1 cellular context compared by ENCODE assay signal in the genomic region with DNA sequence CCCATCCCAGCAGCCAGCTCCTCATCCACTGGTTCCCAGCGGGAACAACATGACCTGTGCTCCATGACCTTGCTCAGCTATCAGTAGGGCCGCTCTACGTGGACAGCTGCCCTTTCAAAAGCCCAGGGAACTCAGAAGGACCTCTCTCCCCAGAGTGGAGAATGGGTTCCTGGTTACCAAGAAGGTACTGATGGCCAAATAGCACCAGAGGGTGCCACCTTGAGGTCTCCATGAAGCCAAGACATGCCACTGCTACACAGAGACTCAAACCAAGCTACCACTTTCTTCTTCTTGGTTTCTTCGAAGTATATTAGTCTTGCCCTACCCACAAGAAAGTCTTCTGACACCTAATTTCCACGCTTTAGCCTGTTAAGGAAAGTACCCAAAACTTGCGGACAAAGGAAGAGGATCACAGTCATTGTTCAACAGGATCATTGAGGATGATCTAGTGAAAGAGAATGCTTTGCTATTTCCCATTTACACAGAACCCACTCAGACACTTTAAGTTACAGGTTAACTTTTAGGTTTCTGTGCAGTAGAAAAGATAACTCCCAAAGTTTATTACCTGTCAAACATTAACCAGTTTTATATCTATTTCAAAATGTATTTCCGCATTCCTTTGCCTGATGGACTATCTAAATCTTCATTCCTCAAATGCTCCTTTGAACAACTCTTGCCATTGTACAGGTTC.
A peak's percentile ranks its signal among the peaks of the same experiment; 100 is the strongest.
TF ChIP-seq lines count a peak whose summit lies in the region.

No MANE protein-coding gene starts in this region.

TF ChIP-seq in HepG2, 621 proteins besides CTCF, POLR2A, EP300 and RAD21 (continued from another document and continues in another):
- TF ChIP-seq BCL6 (CRISPR knock-in tag; IDR thresholded peaks at IDR 0.05): peak; percentile 75
- TF ChIP-seq KLF6 (CRISPR knock-in tag; IDR thresholded peaks at IDR 0.05): no peak
- TF ChIP-seq, protein P1, sequence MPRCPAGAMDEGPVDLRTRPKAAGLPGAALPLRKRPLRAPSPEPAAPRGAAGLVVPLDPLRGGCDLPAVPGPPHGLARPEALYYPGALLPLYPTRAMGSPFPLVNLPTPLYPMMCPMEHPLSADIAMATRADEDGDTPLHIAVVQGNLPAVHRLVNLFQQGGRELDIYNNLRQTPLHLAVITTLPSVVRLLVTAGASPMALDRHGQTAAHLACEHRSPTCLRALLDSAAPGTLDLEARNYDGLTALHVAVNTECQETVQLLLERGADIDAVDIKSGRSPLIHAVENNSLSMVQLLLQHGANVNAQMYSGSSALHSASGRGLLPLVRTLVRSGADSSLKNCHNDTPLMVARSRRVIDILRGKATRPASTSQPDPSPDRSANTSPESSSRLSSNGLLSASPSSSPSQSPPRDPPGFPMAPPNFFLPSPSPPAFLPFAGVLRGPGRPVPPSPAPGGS (CRISPR knock-in tag; IDR thresholded peaks at IDR 0.05): no peak
- no peak for TF ChIP-seq ZNF432 (CRISPR knock-in tag; IDR thresholded peaks at IDR 0.05; ENCODE audit: borderline replicate concordance)
- TF ChIP-seq ZNF790 (CRISPR knock-in tag; IDR thresholded peaks at IDR 0.05; ENCODE audit: borderline replicate concordance): no peak
- TF ChIP-seq GZF1 (CRISPR knock-in tag; IDR thresholded peaks at IDR 0.05): no peak
- TF ChIP-seq ZBTB42 (CRISPR knock-in tag; IDR thresholded peaks at IDR 0.05): no peak
- TF ChIP-seq FOSL1 (CRISPR knock-in tag; IDR thresholded peaks at IDR 0.05; ENCODE audit: borderline replicate concordance): no peak
- TF ChIP-seq ZNF605 (CRISPR knock-in tag; IDR thresholded peaks at IDR 0.05): no peak
- no peak for TF ChIP-seq AGO2 (optimal IDR thresholded peaks at IDR 0.05; ENCODE audit: low read depth, low read length)
- no peak for TF ChIP-seq ZBTB7A (CRISPR knock-in tag; IDR thresholded peaks at IDR 0.05)
- no peak for TF ChIP-seq ZFP36L2 (CRISPR knock-in tag; IDR thresholded peaks at IDR 0.05)
- peak; percentile 80 for TF ChIP-seq TP53 (CRISPR knock-in tag; conservative IDR thresholded peaks at IDR 0.05)
- no peak; the same call in 1 of the 2 replicates for TF ChIP-seq HOXA3 (CRISPR knock-in tag; IDR thresholded peaks at IDR 0.05)
- peak; percentile 71 for TF ChIP-seq MTA1 (CRISPR knock-in tag; IDR thresholded peaks at IDR 0.05; ENCODE audit: borderline replicate concordance)
- peak; percentile 60 for TF ChIP-seq YEATS4 (CRISPR knock-in tag; IDR thresholded peaks at IDR 0.05; ENCODE audit: borderline replicate concordance)
- TF ChIP-seq, protein P2, sequence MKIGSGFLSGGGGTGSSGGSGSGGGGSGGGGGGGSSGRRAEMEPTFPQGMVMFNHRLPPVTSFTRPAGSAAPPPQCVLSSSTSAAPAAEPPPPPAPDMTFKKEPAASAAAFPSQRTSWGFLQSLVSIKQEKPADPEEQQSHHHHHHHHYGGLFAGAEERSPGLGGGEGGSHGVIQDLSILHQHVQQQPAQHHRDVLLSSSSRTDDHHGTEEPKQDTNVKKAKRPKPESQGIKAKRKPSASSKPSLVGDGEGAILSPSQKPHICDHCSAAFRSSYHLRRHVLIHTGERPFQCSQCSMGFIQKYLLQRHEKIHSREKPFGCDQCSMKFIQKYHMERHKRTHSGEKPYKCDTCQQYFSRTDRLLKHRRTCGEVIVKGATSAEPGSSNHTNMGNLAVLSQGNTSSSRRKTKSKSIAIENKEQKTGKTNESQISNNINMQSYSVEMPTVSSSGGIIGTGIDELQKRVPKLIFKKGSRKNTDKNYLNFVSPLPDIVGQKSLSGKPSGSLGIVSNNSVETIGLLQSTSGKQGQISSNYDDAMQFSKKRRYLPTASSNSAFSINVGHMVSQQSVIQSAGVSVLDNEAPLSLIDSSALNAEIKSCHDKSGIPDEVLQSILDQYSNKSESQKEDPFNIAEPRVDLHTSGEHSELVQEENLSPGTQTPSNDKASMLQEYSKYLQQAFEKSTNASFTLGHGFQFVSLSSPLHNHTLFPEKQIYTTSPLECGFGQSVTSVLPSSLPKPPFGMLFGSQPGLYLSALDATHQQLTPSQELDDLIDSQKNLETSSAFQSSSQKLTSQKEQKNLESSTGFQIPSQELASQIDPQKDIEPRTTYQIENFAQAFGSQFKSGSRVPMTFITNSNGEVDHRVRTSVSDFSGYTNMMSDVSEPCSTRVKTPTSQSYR (CRISPR knock-in tag; IDR thresholded peaks at IDR 0.05; ENCODE audit: borderline replicate concordance): no peak
- TF ChIP-seq, protein P3, sequence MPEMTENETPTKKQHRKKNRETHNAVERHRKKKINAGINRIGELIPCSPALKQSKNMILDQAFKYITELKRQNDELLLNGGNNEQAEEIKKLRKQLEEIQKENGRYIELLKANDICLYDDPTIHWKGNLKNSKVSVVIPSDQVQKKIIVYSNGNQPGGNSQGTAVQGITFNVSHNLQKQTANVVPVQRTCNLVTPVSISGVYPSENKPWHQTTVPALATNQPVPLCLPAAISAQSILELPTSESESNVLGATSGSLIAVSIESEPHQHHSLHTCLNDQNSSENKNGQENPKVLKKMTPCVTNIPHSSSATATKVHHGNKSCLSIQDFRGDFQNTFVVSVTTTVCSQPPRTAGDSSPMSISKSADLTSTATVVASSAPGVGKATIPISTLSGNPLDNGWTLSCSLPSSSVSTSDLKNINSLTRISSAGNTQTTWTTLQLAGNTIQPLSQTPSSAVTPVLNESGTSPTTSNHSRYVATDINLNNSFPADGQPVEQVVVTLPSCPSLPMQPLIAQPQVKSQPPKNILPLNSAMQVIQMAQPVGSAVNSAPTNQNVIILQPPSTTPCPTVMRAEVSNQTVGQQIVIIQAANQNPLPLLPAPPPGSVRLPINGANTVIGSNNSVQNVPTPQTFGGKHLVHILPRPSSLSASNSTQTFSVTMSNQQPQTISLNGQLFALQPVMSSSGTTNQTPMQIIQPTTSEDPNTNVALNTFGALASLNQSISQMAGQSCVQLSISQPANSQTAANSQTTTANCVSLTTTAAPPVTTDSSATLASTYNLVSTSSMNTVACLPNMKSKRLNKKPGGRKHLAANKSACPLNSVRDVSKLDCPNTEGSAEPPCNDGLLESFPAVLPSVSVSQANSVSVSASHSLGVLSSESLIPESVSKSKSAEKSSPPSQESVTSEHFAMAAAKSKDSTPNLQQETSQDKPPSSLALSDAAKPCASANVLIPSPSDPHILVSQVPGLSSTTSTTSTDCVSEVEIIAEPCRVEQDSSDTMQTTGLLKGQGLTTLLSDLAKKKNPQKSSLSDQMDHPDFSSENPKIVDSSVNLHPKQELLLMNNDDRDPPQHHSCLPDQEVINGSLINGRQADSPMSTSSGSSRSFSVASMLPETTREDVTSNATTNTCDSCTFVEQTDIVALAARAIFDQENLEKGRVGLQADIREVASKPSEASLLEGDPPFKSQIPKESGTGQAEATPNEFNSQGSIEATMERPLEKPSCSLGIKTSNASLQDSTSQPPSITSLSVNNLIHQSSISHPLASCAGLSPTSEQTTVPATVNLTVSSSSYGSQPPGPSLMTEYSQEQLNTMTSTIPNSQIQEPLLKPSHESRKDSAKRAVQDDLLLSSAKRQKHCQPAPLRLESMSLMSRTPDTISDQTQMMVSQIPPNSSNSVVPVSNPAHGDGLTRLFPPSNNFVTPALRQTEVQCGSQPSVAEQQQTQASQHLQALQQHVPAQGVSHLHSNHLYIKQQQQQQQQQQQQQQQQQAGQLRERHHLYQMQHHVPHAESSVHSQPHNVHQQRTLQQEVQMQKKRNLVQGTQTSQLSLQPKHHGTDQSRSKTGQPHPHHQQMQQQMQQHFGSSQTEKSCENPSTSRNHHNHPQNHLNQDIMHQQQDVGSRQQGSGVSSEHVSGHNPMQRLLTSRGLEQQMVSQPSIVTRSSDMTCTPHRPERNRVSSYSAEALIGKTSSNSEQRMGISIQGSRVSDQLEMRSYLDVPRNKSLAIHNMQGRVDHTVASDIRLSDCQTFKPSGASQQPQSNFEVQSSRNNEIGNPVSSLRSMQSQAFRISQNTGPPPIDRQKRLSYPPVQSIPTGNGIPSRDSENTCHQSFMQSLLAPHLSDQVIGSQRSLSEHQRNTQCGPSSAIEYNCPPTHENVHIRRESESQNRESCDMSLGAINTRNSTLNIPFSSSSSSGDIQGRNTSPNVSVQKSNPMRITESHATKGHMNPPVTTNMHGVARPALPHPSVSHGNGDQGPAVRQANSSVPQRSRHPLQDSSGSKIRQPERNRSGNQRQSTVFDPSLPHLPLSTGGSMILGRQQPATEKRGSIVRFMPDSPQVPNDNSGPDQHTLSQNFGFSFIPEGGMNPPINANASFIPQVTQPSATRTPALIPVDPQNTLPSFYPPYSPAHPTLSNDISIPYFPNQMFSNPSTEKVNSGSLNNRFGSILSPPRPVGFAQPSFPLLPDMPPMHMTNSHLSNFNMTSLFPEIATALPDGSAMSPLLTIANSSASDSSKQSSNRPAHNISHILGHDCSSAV (CRISPR knock-in tag; IDR thresholded peaks at IDR 0.05; ENCODE audit: borderline replicate concordance): no peak
- no peak for TF ChIP-seq ZIK1 (CRISPR knock-in tag; IDR thresholded peaks at IDR 0.05; ENCODE audit: borderline replicate concordance, low read depth)
- TF ChIP-seq, protein P4, sequence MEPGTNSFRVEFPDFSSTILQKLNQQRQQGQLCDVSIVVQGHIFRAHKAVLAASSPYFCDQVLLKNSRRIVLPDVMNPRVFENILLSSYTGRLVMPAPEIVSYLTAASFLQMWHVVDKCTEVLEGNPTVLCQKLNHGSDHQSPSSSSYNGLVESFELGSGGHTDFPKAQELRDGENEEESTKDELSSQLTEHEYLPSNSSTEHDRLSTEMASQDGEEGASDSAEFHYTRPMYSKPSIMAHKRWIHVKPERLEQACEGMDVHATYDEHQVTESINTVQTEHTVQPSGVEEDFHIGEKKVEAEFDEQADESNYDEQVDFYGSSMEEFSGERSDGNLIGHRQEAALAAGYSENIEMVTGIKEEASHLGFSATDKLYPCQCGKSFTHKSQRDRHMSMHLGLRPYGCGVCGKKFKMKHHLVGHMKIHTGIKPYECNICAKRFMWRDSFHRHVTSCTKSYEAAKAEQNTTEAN (CRISPR knock-in tag; conservative IDR thresholded peaks at IDR 0.05): 0 out of 2 replicates have a peak, but pooled peaks have one; percentile 40
- no peak for TF ChIP-seq KDM2A (CRISPR knock-in tag; IDR thresholded peaks at IDR 0.05; ENCODE audit: borderline replicate concordance, low read depth)
- TF ChIP-seq, protein P5, sequence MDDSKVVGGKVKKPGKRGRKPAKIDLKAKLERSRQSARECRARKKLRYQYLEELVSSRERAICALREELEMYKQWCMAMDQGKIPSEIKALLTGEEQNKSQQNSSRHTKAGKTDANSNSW (CRISPR knock-in tag; IDR thresholded peaks at IDR 0.05; ENCODE audit: borderline replicate concordance): no peak
- TF ChIP-seq AKAP8 (CRISPR knock-in tag; IDR thresholded peaks at IDR 0.05): peak; percentile 60; the same call in 1 of the 2 replicates
- peak; percentile 60 for TF ChIP-seq ZNF644 (CRISPR knock-in tag; IDR thresholded peaks at IDR 0.05; ENCODE audit: low read depth)
- no peak for TF ChIP-seq PCBP2 (optimal IDR thresholded peaks at IDR 0.05; ENCODE audit: low read depth, low read length, poor library complexity, severe bottlenecking)
- no peak for TF ChIP-seq ZNF282 (IDR thresholded peaks at IDR 0.05; ENCODE audit: partially characterized antibody)
- TF ChIP-seq ZNF781 (CRISPR knock-in tag; IDR thresholded peaks at IDR 0.05; ENCODE audit: borderline replicate concordance, not compliant biosample characterization): no peak
- no peak for TF ChIP-seq KMT2B (CRISPR knock-in tag; IDR thresholded peaks at IDR 0.05)
- TF ChIP-seq ZFP37 (CRISPR knock-in tag; IDR thresholded peaks at IDR 0.05; ENCODE audit: borderline replicate concordance): no peak
- TF ChIP-seq HHEX (CRISPR knock-in tag; IDR thresholded peaks at IDR 0.05): no peak
- TF ChIP-seq, protein P6, sequence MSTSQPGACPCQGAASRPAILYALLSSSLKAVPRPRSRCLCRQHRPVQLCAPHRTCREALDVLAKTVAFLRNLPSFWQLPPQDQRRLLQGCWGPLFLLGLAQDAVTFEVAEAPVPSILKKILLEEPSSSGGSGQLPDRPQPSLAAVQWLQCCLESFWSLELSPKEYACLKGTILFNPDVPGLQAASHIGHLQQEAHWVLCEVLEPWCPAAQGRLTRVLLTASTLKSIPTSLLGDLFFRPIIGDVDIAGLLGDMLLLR (CRISPR knock-in tag; IDR thresholded peaks at IDR 0.05): no peak
- no peak for TF ChIP-seq ZNF777 (CRISPR knock-in tag; IDR thresholded peaks at IDR 0.05)
- TF ChIP-seq, protein P7, sequence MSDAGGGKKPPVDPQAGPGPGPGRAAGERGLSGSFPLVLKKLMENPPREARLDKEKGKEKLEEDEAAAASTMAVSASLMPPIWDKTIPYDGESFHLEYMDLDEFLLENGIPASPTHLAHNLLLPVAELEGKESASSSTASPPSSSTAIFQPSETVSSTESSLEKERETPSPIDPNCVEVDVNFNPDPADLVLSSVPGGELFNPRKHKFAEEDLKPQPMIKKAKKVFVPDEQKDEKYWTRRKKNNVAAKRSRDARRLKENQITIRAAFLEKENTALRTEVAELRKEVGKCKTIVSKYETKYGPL (CRISPR knock-in tag; IDR thresholded peaks at IDR 0.05): 0 out of 2 replicates have a peak, but pooled peaks have one; percentile 40
- TF ChIP-seq, protein P8, sequence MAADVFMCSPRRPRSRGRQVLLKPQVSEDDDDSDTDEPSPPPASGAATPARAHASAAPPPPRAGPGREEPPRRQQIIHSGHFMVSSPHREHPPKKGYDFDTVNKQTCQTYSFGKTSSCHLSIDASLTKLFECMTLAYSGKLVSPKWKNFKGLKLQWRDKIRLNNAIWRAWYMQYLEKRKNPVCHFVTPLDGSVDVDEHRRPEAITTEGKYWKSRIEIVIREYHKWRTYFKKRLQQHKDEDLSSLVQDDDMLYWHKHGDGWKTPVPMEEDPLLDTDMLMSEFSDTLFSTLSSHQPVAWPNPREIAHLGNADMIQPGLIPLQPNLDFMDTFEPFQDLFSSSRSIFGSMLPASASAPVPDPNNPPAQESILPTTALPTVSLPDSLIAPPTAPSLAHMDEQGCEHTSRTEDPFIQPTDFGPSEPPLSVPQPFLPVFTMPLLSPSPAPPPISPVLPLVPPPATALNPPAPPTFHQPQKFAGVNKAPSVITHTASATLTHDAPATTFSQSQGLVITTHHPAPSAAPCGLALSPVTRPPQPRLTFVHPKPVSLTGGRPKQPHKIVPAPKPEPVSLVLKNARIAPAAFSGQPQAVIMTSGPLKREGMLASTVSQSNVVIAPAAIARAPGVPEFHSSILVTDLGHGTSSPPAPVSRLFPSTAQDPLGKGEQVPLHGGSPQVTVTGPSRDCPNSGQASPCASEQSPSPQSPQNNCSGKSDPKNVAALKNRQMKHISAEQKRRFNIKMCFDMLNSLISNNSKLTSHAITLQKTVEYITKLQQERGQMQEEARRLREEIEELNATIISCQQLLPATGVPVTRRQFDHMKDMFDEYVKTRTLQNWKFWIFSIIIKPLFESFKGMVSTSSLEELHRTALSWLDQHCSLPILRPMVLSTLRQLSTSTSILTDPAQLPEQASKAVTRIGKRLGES (CRISPR knock-in tag; IDR thresholded peaks at IDR 0.05; ENCODE audit: borderline replicate concordance): no peak
- TF ChIP-seq SAP130 (CRISPR knock-in tag; IDR thresholded peaks at IDR 0.05; ENCODE audit: low read depth): peak; percentile 82
- no peak for TF ChIP-seq ZNF670 (CRISPR knock-in tag; IDR thresholded peaks at IDR 0.05; ENCODE audit: borderline replicate concordance)
- peak; percentile 100 for TF ChIP-seq ELF3 (CRISPR knock-in tag; IDR thresholded peaks at IDR 0.05)
